ENCODE assay signal across 13 cellular contexts in the genomic region with DNA sequence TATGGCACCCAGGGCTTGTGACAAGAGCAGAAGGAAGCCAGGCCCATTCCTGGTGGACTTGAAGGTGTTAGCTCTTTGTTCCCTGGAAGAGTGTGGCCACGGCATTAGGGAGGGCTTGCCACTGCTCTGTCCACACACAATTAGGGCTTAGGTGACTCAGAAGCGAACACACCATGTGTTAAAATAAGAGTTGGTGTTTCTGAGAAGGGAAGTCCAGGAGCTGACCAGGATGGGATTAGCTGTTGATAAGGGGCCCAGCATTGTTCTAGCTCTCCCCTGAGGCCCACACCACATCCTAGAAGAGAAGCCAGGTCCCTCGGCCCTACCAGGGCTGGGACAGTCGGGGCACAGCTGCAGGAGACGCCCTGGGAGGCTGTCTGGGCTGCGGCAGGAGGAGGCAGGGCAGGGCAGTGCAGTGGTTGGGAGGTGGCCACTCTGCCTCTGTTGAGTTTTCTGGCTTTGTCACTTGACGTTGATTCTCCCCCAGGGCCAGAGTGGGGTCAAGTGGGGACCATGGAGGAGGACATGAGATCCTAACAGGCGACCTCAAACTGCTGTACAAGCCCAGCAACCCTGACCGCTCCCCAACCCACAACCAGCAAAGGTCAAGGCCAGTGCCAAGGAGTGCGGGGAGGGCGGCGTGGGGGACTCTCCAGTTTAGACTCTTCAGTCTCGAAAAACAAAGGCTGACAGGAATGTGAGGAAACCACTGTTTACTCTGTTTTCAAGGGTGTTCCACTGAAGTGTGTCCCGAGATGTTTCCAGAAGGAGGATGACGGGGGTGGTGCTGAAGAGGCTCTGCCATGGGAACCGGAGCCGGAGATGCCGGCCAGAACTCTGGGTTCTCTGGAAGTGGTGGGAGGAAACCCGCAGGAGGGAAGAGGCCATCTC. TPM values are rescaled to one million over a fixed set of nuclear protein-coding genes. Genes with fewer than 3 reads are reported as not detected.
A peak's percentile ranks its signal among the peaks of the same experiment; 100 is the strongest.
DNase-seq lines count a peak whose midpoint lies in the region; ATAC-seq and TF ChIP-seq lines count a peak whose summit lies in the region.
"Had no signal": no experiment of that assay in that cellular context is flagged by ENCODE, and none has a peak within 500 bp of the region (broad histone marks: within the 10 kb centered on the region; RNA-seq: fewer than 3 reads in every experiment).

No MANE protein-coding gene starts in this region.

- H3K27ac ChIP-seq in esophagus (ENCODE audit: low read depth in 2 of 2, low read length in 1 of 2) (peak overlapping the region; percentile 33 to 67), muscle layer of duodenum (ENCODE audit: low read length) (peak overlapping the region; percentile 42), upper lobe of right lung (peak overlapping the region; percentile 94)

- no peaks in the 10 kb centered on the region for H3K9me3 Mint-ChIP-seq in T-helper 1 cell treated with Interleukin-12 subunit alpha and Interleukin-12 subunit beta and Interleukin-4 antibody, amounts not matched to agents 30 μg/mL and 1 μg/mL, for 36 hours
- H3K9me3 Mint-ChIP-seq: stimulated activated naive B cell treated with anti-CD40 and anti-IgM and Interleukin-4, amounts not matched to agents 10 μg/mL and 1 μg/mL and 100 μg/mL, for 72 hours had no signal

- H3K27me3 ChIP-seq in esophagus (ENCODE audit: control insufficient read depth in 1 of 2, insufficient read depth in 2 of 2, low read length in 2 of 2), result no peaks in the 10 kb centered on the region
- no peaks in the 10 kb centered on the region for H3K27me3 ChIP-seq in muscle layer of duodenum (ENCODE audit: low read depth, low read length)
- no peaks in the 10 kb centered on the region for H3K27me3 ChIP-seq in upper lobe of right lung

- peaks cover 60% of the 10 kb centered on the region for H3K4me1 Mint-ChIP-seq in T-helper 1 cell treated with Interleukin-12 subunit alpha and Interleukin-12 subunit beta and Interleukin-4 antibody, amounts not matched to agents 30 μg/mL and 1 μg/mL, for 36 hours (ENCODE audit: low read depth)

- no peaks in the 10 kb centered on the region for H3K36me3 Mint-ChIP-seq in T-helper 1 cell treated with Interleukin-12 subunit alpha and Interleukin-12 subunit beta and Interleukin-4 antibody, amounts not matched to agents 30 μg/mL and 1 μg/mL, for 36 hours (ENCODE audit: low read depth)
- H3K36me3 Mint-ChIP-seq: stimulated activated naive B cell treated with anti-CD40 and anti-IgM and Interleukin-4, amounts not matched to agents 10 μg/mL and 1 μg/mL and 100 μg/mL, for 72 hours had no signal

- no peaks in the 10 kb centered on the region for H3K9me3 ChIP-seq in esophagus (ENCODE audit: control insufficient read depth in 2 of 2, insufficient read depth in 1 of 2, low read depth in 1 of 2, low read length in 1 of 2)
- no peaks in the 10 kb centered on the region for H3K9me3 ChIP-seq in muscle layer of duodenum (ENCODE audit: control insufficient read depth in 1 of 2, low read length in 2 of 2)
- H3K9me3 ChIP-seq in upper lobe of right lung, result no peaks in the 10 kb centered on the region
- H3K9me3 ChIP-seq: SK-N-SH had no signal

- H3K36me3 ChIP-seq in esophagus (ENCODE audit: control insufficient read depth in 2 of 2, insufficient read depth in 2 of 2, low read length in 1 of 2), result no peaks in the 10 kb centered on the region
- H3K36me3 ChIP-seq in muscle layer of duodenum (ENCODE audit: control insufficient read depth in 1 of 2, insufficient read depth in 2 of 2, low read length in 2 of 2), result no peaks in the 10 kb centered on the region
- H3K36me3 ChIP-seq in upper lobe of right lung, result no peaks in the 10 kb centered on the region

- ATAC-seq in upper lobe of right lung (peak; percentile 72), GM19395 (IDR thresholded peaks at IDR 0.05; ENCODE audit: unreplicated experiment) (no peak)
- ATAC-seq: stimulated activated naive B cell treated with anti-CD40 and anti-IgM and Interleukin-4, amounts not matched to agents 10 μg/mL and 1 μg/mL and 100 μg/mL, for 72 hours had no signal

- intact Hi-C loops in upper lobe of right lung (cut with DNase I), result no loop called here

- whole genome bisulfite sequencing in esophagus, 2 donors, result 72 to 74% methylated on average over 19 of the region's 19 CpGs

- no peak for TF ChIP-seq CTCF in upper lobe of right lung (IDR thresholded peaks at IDR 0.05)

- peaks cover 3 to 7% of the 10 kb centered on the region in 2 donors for H3K4me1 ChIP-seq in esophagus (ENCODE audit: control insufficient read depth in 2 of 2, insufficient read depth in 2 of 2, low read length in 1 of 2)
- H3K4me1 ChIP-seq in muscle layer of duodenum (ENCODE audit: control insufficient read depth in 1 of 2, insufficient read depth in 2 of 2, low read length in 2 of 2), result peaks cover 0 to 4% of the 10 kb centered on the region in 2 donors
- H3K4me1 ChIP-seq in upper lobe of right lung, result peaks cover 84% of the 10 kb centered on the region

- no peak overlapping the region for H3K4me3 Mint-ChIP-seq in T-helper 1 cell treated with Interleukin-12 subunit alpha and Interleukin-12 subunit beta and Interleukin-4 antibody, amounts not matched to agents 30 μg/mL and 1 μg/mL, for 36 hours
- H3K4me3 Mint-ChIP-seq: stimulated activated naive B cell treated with anti-CD40 and anti-IgM and Interleukin-4, amounts not matched to agents 10 μg/mL and 1 μg/mL and 100 μg/mL, for 72 hours had no signal

- no peak overlapping the region for H3K4me3 ChIP-seq in esophagus (ENCODE audit: low read depth in 1 of 2, low read length in 2 of 2)
- H3K4me3 ChIP-seq in muscle layer of duodenum (ENCODE audit: low read depth in 1 of 2, low read length in 2 of 2), result no peak overlapping the region
- peak overlapping the region; percentile 36 for H3K4me3 ChIP-seq in upper lobe of right lung

- peaks cover 2% of the 10 kb centered on the region for H3K27me3 Mint-ChIP-seq in T-helper 1 cell treated with Interleukin-12 subunit alpha and Interleukin-12 subunit beta and Interleukin-4 antibody, amounts not matched to agents 30 μg/mL and 1 μg/mL, for 36 hours (ENCODE audit: low read depth)

- DNase-seq in T-helper 1 cell, result no peak
- peak; percentile 96 for DNase-seq in upper lobe of right lung
- no peak for DNase-seq in mesenteric fat pad (ENCODE audit: low spot score)
- no peak for DNase-seq in activated T-cell treated with anti-CD3 and anti-CD28 coated beads for 4 hours
- DNase-seq: activated effector memory CD4-positive, alpha-beta T cell treated with Interleukin-2 at 50 U/mL for 16 hours; NCI-H1092; SK-N-SH; stimulated activated naive B cell treated with anti-CD40 and anti-IgM and Interleukin-4, amounts not matched to agents 10 μg/mL and 1 μg/mL and 100 μg/mL, for 72 hours had no signal

- peak overlapping the region; percentile 49 for H3K27ac Mint-ChIP-seq in T-helper 1 cell treated with Interleukin-12 subunit alpha and Interleukin-12 subunit beta and Interleukin-4 antibody, amounts not matched to agents 30 μg/mL and 1 μg/mL, for 36 hours
- H3K27ac Mint-ChIP-seq: stimulated activated naive B cell treated with anti-CD40 and anti-IgM and Interleukin-4, amounts not matched to agents 10 μg/mL and 1 μg/mL and 100 μg/mL, for 72 hours had no signal

RNA-seq across cellular contexts. Expression of gene GNLY, which starts 16.8 kb away (rescaled TPM):
- 1 to 10 TPM; 1.2 to 1.7 TPM for polyA plus RNA-seq in esophagus
- total RNA-seq in upper lobe of right lung (18.5 TPM), mesenteric fat pad (3.7 TPM)
- total RNA-seq: A673 had no signal
- polyA plus RNA-seq: SK-N-SH had no signal

RNA-seq across cellular contexts. Expression of gene ATOH8, which starts 42.9 kb away (rescaled TPM):
- polyA plus RNA-seq in esophagus, result 1 to 10 TPM; 3.0 to 5.9 TPM
- total RNA-seq in upper lobe of right lung (93.6 TPM), mesenteric fat pad (69.4 TPM)

RNA-seq across cellular contexts. Expression of gene SFTPB, which starts 42.9 kb away (rescaled TPM):
- polyA plus RNA-seq in esophagus, result 1 to 10 TPM in 1 of 2 donors, under 1 TPM in 1; 0.77 to 1.9 TPM
- total RNA-seq in upper lobe of right lung, result 14,872 TPM
- total RNA-seq in mesenteric fat pad, result not detected
- total RNA-seq: A673 had no signal
- polyA plus RNA-seq: SK-N-SH had no signal

Comparison
In these comparisons a context has a peak if more than half of its experiments do, and no peak if none do; other contexts are left out.
1. H3K27ac ChIP-seq: peak in every context shown above with its lines; median percentile 94 in upper lobe of right lung; 50 in esophagus; 42 in muscle layer of duodenum.
2. RNA of gene SFTPB, which starts 42.9 kb away (total RNA-seq): 14,872 TPM in upper lobe of right lung (single experiment); not detected in mesenteric fat pad (single experiment); every median in the first group is over 1,000 times any median in the second.